In genomic region chr7:47389923-47390630, GRCh38 we compare ENCODE assay signal across 15 cellular contexts.
DNase-seq lines count a peak whose midpoint lies in the region; ATAC-seq, FAIRE-seq and TF ChIP-seq lines count a peak whose summit lies in the region.
"Had no signal": no experiment of that assay in that cellular context is flagged by ENCODE, and none has a peak within 500 bp of the region (broad histone marks: within the 10 kb centered on the region; RNA-seq: fewer than 3 reads in every experiment).

No MANE protein-coding gene starts in this region.

- TF ChIP-seq POLR2A in stomach (IDR thresholded peaks at IDR 0.05) (no peak), esophagus muscularis mucosa (IDR thresholded peaks at IDR 0.05; ENCODE audit: low read depth) (no peak)

- intact Hi-C loops in Panc1 (cut with micrococcal nuclease; ENCODE audit: unreplicated experiment): no loop called here
- intact Hi-C loops in stomach (cut with DNase I; ENCODE audit: low total_unique reads): no loop called here
- intact Hi-C loops in esophagus muscularis mucosa (cut with DNase I): loop anchor here (5.0 kb wide), 1 partner anchor 48 kb away; no protein-coding TSS in a partner anchor

- H3K4me1 ChIP-seq in Panc1 (ENCODE audit: control insufficient read depth, insufficient read depth, low read length): peaks cover 28% of the 10 kb centered on the region
- peaks cover 23 to 56% (median 46%) of the 10 kb centered on the region in 4 donors for H3K4me1 ChIP-seq in stomach
- H3K4me1 ChIP-seq in esophagus muscularis mucosa: peaks cover 10 to 15% (median 11%) of the 10 kb centered on the region in 4 donors
- H3K4me1 ChIP-seq: HAP-1 had no signal

- no peak overlapping the region for H3K4me3 Mint-ChIP-seq in memory B cell
- H3K4me3 Mint-ChIP-seq: CD8-positive, alpha-beta memory T cell had no signal

- FAIRE-seq in urothelium cell line (lab: Jason Lieb, UNC): no peak
- FAIRE-seq: H1, HTR-8/SVneo had no signal

- TF ChIP-seq CTCF in Panc1 (IDR thresholded peaks at IDR 0.05): no peak
- no peak for TF ChIP-seq CTCF in stomach (IDR thresholded peaks at IDR 0.05)
- no peak for TF ChIP-seq CTCF in esophagus muscularis mucosa (IDR thresholded peaks at IDR 0.05)

- H3K4me1 Mint-ChIP-seq in memory B cell: peaks cover 16% of the 10 kb centered on the region
- H3K4me1 Mint-ChIP-seq: CD8-positive, alpha-beta memory T cell had no signal

- in situ Hi-C loops in Panc1 (cut with HindIII; ENCODE audit: low pct_unique_long_range_greater_than_20kb, low sequenced_read_pairs): no loop called here

- POLR2A ChIA-PET in Panc1 (lab: Charles Lee): no interaction called here

- H3K9me3 ChIP-seq in Panc1 (ENCODE audit: control insufficient read depth, insufficient read depth, low read depth, low read length): no peaks in the 10 kb centered on the region
- H3K9me3 ChIP-seq in stomach: no peaks in the 10 kb centered on the region
- H3K9me3 ChIP-seq in esophagus muscularis mucosa: no peaks in the 10 kb centered on the region
- H3K9me3 ChIP-seq: HAP-1 had no signal

- H3K27ac Mint-ChIP-seq in memory B cell: peak overlapping the region; percentile 84
- H3K27ac Mint-ChIP-seq: CD8-positive, alpha-beta memory T cell had no signal

- H3K27ac ChIP-seq in Panc1 (ENCODE audit: low read length) (no peak overlapping the region), stomach (no peak overlapping the region), esophagus muscularis mucosa (replicated peaks in 1 of 4) (no peak overlapping the region)
- H3K27ac ChIP-seq: 22Rv1 had no signal

- H3K36me3 ChIP-seq in Panc1 (ENCODE audit: control insufficient read depth, insufficient read depth, low read length): peaks cover 54% of the 10 kb centered on the region
- H3K36me3 ChIP-seq in stomach: peaks cover 20 to 65% (median 53%) of the 10 kb centered on the region in 4 donors
- H3K36me3 ChIP-seq in esophagus muscularis mucosa: peaks cover 0 to 46% (median 21%) of the 10 kb centered on the region in 4 donors

- TF ChIP-seq EP300 in stomach (IDR thresholded peaks at IDR 0.05) (no peak), esophagus muscularis mucosa (IDR thresholded peaks at IDR 0.05) (no peak)

- peak; percentile 15; the same call in 1 of the 2 replicates for ATAC-seq in Panc1
- ATAC-seq in memory B cell (ENCODE audit: low read depth): no peak
- no peak for ATAC-seq in HG03442 (IDR thresholded peaks at IDR 0.05; ENCODE audit: unreplicated experiment)

- H3K27me3 Mint-ChIP-seq in memory B cell: no peaks in the 10 kb centered on the region

- peaks cover 4% of the 10 kb centered on the region for H3K9me3 Mint-ChIP-seq in memory B cell

- H3K27me3 ChIP-seq in Panc1 (ENCODE audit: control insufficient read depth, insufficient read depth, low read length) (no peaks in the 10 kb centered on the region), stomach (no peaks in the 10 kb centered on the region), esophagus muscularis mucosa (no peaks in the 10 kb centered on the region)

- DNase-seq in NCI-H1694 treated with DMSO at 0.1 percent for 48 hours (lab: John Stamatoyannopoulos, UW) (peak; percentile 16), NCI-H1694 (lab: John Stamatoyannopoulos, UW) (no peak), Panc1 (ENCODE audit: low read depth, low spot score) (no peak), memory B cell (ENCODE audit: low spot score in 2 of 2) (no peak), stomach (peak; percentile 17), urothelium cell line (ENCODE audit: low spot score) (no peak), esophagus muscularis mucosa (ENCODE audit: extremely low spot score) (no peak)
- DNase-seq: CD8-positive, alpha-beta memory T cell; DMS53; GF-D8 had no signal

- H3K4me3 ChIP-seq in Panc1 (ENCODE audit: low read depth in 2 of 2, low read length in 2 of 2) (no peak overlapping the region), stomach (no peak overlapping the region), esophagus muscularis mucosa (no peak overlapping the region)
- H3K4me3 ChIP-seq: HAP-1 had no signal

- peaks cover 39% of the 10 kb centered on the region for H3K36me3 Mint-ChIP-seq in memory B cell
- H3K36me3 Mint-ChIP-seq: CD8-positive, alpha-beta memory T cell had no signal

- WGBS in stomach, 5 donors: 75 to 89% (median 83%) methylated on average over 10 to 12 of the region's 12 CpGs
- WGBS in esophagus muscularis mucosa: 88% methylated on average over 11 of the region's 12 CpGs

- BruUV-seq in Panc1 (replicated peaks; lab: Mats Ljungman, UMichigan): no TSS peak

- CTCF ChIA-PET in Panc1 (lab: Charles Lee): no interaction called here

Comparison
In these comparisons a context has a peak if more than half of its experiments do, and no peak if none do; other contexts are left out.
1. DNase-seq: peak in NCI-H1694 treated with DMSO at 0.1 percent for 48 hours (single experiment) and stomach (single experiment); none in NCI-H1694 (single experiment), Panc1 (single experiment), memory B cell (0 of 2), urothelium cell line (single experiment) and esophagus muscularis mucosa (single experiment).